ENCODE assay signal across 20 cellular contexts in genomic region chr12:127780881-127781280, GRCh38.
DNase-seq lines count a peak whose midpoint lies in the region; ATAC-seq and TF ChIP-seq lines count a peak whose summit lies in the region.
"Had no signal": no experiment of that assay in that cellular context is flagged by ENCODE, and none has a peak within 500 bp of the region (broad histone marks: within the 10 kb centered on the region; RNA-seq: fewer than 3 reads in every experiment).

No MANE protein-coding gene starts in this region.

- DNase-seq in NCI-H1092 treated with DMSO at 0.1 percent for 48 hours (lab: John Stamatoyannopoulos, UW) (peak; percentile 37), NCI-H1092 (lab: John Stamatoyannopoulos, UW) (no peak), NCI-H524 (lab: John Stamatoyannopoulos, UW) (peak; percentile 28 to 71), SJCRH30 (peak; percentile 27 to 61), type B pancreatic cell (ENCODE audit: extremely low spot score, unreplicated experiment) (no peak)
- DNase-seq: AML-193; BE2C; CD4-positive, alpha-beta T cell; CD8-positive, alpha-beta memory T cell; DMS79; EL; GDM1; H9 had no signal

- peaks cover 5% of the 10 kb centered on the region for H3K4me1 Mint-ChIP-seq in type B pancreatic cell (ENCODE audit: unreplicated experiment)
- H3K4me1 Mint-ChIP-seq: CD14-positive monocyte; CD8-positive, alpha-beta memory T cell; GM23338 had no signal

- H3K36me3 Mint-ChIP-seq in type B pancreatic cell, result no peaks in the 10 kb centered on the region
- H3K36me3 Mint-ChIP-seq: CD14-positive monocyte; CD8-positive, alpha-beta memory T cell had no signal

- no peak overlapping the region for H3K27ac ChIP-seq in SJCRH30
- H3K27ac ChIP-seq: 22Rv1; BLaER1 treated with 17β-estradiol and CSF1 and Interleukin-3, amounts not matched to agents 10 nM and 100 nM had no signal

- no peaks in the 10 kb centered on the region for H3K4me1 ChIP-seq in SJCRH30
- H3K4me1 ChIP-seq: BE2C; BLaER1 treated with 17β-estradiol and CSF1 and Interleukin-3, amounts not matched to agents 10 nM and 100 nM had no signal

- no peaks in the 10 kb centered on the region for H3K9me3 ChIP-seq in SJCRH30 (replicated peaks)
- H3K9me3 ChIP-seq: BLaER1 treated with 17β-estradiol and CSF1 and Interleukin-3, amounts not matched to agents 10 nM and 100 nM had no signal

- 0 out of 2 replicates have a peak, but pooled peaks cover 3% of the 10 kb centered on the region for H3K27me3 ChIP-seq in SJCRH30
- H3K27me3 ChIP-seq: BE2C; BLaER1 treated with 17β-estradiol and CSF1 and Interleukin-3, amounts not matched to agents 10 nM and 100 nM had no signal

- H3K27me3 Mint-ChIP-seq in type B pancreatic cell, result peaks cover 5% of the 10 kb centered on the region
- H3K27me3 Mint-ChIP-seq: CD4-positive, alpha-beta T cell had no signal

- TF ChIP-seq CTCF in type B pancreatic cell (conservative IDR thresholded peaks at IDR 0.05), result no peak

- no peaks in the 10 kb centered on the region for H3K36me3 ChIP-seq in SJCRH30
- H3K36me3 ChIP-seq: BE2C; BLaER1 treated with 17β-estradiol and CSF1 and Interleukin-3, amounts not matched to agents 10 nM and 100 nM had no signal

- no peaks in the 10 kb centered on the region for H3K9me3 Mint-ChIP-seq in type B pancreatic cell
- H3K9me3 Mint-ChIP-seq: H9 had no signal

- H3K27ac Mint-ChIP-seq in type B pancreatic cell, result no peak overlapping the region
- H3K27ac Mint-ChIP-seq: CD14-positive monocyte; CD4-positive, alpha-beta T cell; CD8-positive, alpha-beta memory T cell; GM23338; H9 had no signal

- H3K4me3 ChIP-seq in SJCRH30, result no peak overlapping the region
- H3K4me3 ChIP-seq: BLaER1 treated with 17β-estradiol and CSF1 and Interleukin-3, amounts not matched to agents 10 nM and 100 nM; GM12878; GM23338 had no signal

- no peak overlapping the region for H3K4me3 Mint-ChIP-seq in type B pancreatic cell
- H3K4me3 Mint-ChIP-seq: CD14-positive monocyte; CD4-positive, alpha-beta T cell; CD8-positive, alpha-beta memory T cell; GM23338; H9 had no signal

- ATAC-seq in GM21447 (IDR thresholded peaks at IDR 0.05; ENCODE audit: unreplicated experiment), result no peak
- ATAC-seq: GM12878, GM23338, HCT116 had no signal

Comparison
In these comparisons a context has a peak if more than half of its experiments do, and no peak if none do; other contexts are left out.
1. DNase-seq: peak in NCI-H1092 treated with DMSO at 0.1 percent for 48 hours (single experiment), NCI-H524 (2 of 2) and SJCRH30 (2 of 2); none in NCI-H1092 (single experiment) and type B pancreatic cell (single experiment).